Comparison of ENCODE assay signal across 14 cellular contexts in the genomic region with DNA sequence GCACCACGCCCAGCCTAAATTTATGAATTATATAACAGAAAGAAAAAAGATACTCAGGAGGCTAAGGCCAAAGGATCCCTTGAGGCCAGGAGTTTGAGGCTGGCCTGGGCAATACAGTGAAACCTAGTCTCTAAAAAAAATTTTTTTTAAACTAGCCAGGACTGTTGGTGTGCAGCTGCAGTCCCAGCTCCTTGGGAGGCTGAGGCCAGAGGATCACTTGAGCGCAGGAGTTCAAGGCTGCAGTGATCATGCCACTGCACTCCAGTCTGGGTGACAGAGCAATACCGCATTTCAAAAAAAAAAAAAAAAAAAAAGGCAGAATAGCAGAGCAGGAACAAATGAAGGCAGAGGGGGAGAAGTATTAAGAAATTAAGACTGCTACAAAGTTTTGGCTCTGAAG.
"Had no signal": no experiment of that assay in that cellular context is flagged by ENCODE, and none has a peak within 500 bp of the region (broad histone marks: within the 10 kb centered on the region; RNA-seq: fewer than 3 reads in every experiment).

No MANE protein-coding gene starts in this region.

- H3K9me3 Mint-ChIP-seq: activated CD4-positive, alpha-beta memory T cell treated with anti-CD3 and anti-CD28 coated beads for 36 hours; activated naive CD4-positive, alpha-beta T cell treated with anti-CD3 and anti-CD28 coated beads, Interleukin-2, amount 50 U/mL, for 72 hours; T-helper 2 cell treated with Interferon-gamma antibody and Interleukin-4, amounts not matched to agents 5 μg/mL and 100 μg/mL, for 36 hours had no signal

- H3K9me3 ChIP-seq: breast epithelium, right atrium auricular region, thoracic aorta had no signal

- H3K27ac ChIP-seq: breast epithelium, dorsolateral prefrontal cortex, right atrium auricular region, thoracic aorta had no signal

- H3K36me3 ChIP-seq: breast epithelium, right atrium auricular region, thoracic aorta had no signal

- ATAC-seq: activated naive CD4-positive, alpha-beta T cell treated with anti-CD3 and anti-CD28 coated beads, Interleukin-2, amount 50 U/mL, for 72 hours; stimulated activated naive CD8-positive, alpha-beta T cell treated with anti-CD3 and anti-CD28 coated beads, Interleukin-15, Interleukin-2, amounts not matched to agents 100 U/mL and 50 U/mL, for 24 hours had no signal

- DNase-seq: activated CD4-positive, alpha-beta memory T cell treated with anti-CD3 and anti-CD28 coated beads for 36 hours; anterior cingulate cortex; dorsolateral prefrontal cortex; hippocampal formation; kidney glomerular epithelial cell; posterior cingulate gyrus; SIG-M5; small intestine; stimulated activated naive CD8-positive, alpha-beta T cell treated with anti-CD3 and anti-CD28 coated beads, Interleukin-15, Interleukin-2, amounts not matched to agents 100 U/mL and 50 U/mL, for 24 hours had no signal

- H3K27me3 ChIP-seq: breast epithelium, dorsolateral prefrontal cortex, right atrium auricular region had no signal

- H3K27me3 Mint-ChIP-seq: activated CD4-positive, alpha-beta memory T cell treated with anti-CD3 and anti-CD28 coated beads for 36 hours had no signal

- H3K4me3 ChIP-seq: breast epithelium, dorsolateral prefrontal cortex, right atrium auricular region, thoracic aorta had no signal

- H3K27ac Mint-ChIP-seq: activated CD4-positive, alpha-beta memory T cell treated with anti-CD3 and anti-CD28 coated beads for 36 hours; activated naive CD4-positive, alpha-beta T cell treated with anti-CD3 and anti-CD28 coated beads, Interleukin-2, amount 50 U/mL, for 72 hours; T-helper 2 cell treated with Interferon-gamma antibody and Interleukin-4, amounts not matched to agents 5 μg/mL and 100 μg/mL, for 36 hours had no signal

- H3K4me3 Mint-ChIP-seq: activated CD4-positive, alpha-beta memory T cell treated with anti-CD3 and anti-CD28 coated beads for 36 hours; T-helper 2 cell treated with Interferon-gamma antibody and Interleukin-4, amounts not matched to agents 5 μg/mL and 100 μg/mL, for 36 hours had no signal
